Comparison of ENCODE assay signal across 8 cellular contexts in the genomic region with DNA sequence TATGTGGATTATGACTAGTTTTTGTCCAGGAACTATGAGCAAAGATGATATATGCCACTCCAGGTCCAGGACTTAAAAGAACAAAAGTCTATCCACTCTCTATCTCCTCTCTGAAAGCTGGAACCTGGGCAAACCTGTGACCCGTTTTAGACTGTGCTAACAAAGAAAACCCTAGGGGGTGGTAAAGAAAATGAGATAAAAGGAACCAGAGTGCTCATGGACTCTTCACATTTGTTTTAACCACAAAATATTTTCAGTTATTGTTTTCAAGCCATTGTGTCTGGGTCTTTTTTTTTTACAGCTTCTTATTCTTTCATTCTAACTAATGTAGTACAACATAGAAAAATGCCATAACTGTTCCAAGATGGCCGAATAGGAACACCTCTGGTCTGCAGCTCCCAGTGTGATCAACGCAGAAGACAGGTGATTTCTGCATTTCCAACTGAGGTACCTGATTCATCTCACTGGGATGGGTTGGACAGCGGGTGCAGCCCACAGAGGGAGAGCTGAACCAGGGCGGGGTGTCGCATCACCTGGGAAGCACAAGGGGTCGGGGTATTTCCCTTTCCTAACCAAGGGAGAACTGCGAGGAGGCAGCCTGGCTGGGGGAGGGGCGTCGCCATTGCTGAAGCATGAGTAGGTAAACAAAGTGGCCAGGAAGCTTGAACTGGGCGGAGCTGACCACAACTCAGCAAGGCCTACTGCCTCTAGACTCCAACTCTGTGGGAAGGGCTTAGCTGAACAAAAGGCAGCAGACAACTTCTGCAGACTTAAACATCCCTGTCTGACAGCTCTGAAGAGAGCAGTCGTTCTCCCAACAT. TPM values are rescaled to one million over a fixed set of nuclear protein-coding genes. Genes with fewer than 3 reads are reported as not detected.
DNase-seq lines count a peak whose midpoint lies in the region; ATAC-seq and FAIRE-seq lines count a peak whose summit lies in the region.

No MANE protein-coding gene starts in this region.

- no peak for ATAC-seq in activated naive CD8-positive, alpha-beta T cell treated with anti-CD3 and anti-CD28 coated beads, Interleukin-2, amount 10 ng/mL, durations not matched to agents 7 days and 5 days (ENCODE audit: low read depth)
- ATAC-seq in HG03039 (IDR thresholded peaks at IDR 0.05; ENCODE audit: unreplicated experiment), result no peak
- no peak for ATAC-seq in GM21737 (IDR thresholded peaks at IDR 0.05; ENCODE audit: unreplicated experiment)

- no peaks in the 10 kb centered on the region for H3K27me3 ChIP-seq in HUES64 (ENCODE audit: insufficient read depth, low read length)

- H3K36me3 Mint-ChIP-seq in activated naive CD8-positive, alpha-beta T cell treated with anti-CD3 and anti-CD28 coated beads, Interleukin-2, amount 10 ng/mL, durations not matched to agents 7 days and 5 days, result peaks cover 11% of the 10 kb centered on the region

- no peaks in the 10 kb centered on the region for H3K36me3 ChIP-seq in HUES64 (ENCODE audit: insufficient read depth, low read length)

- H3K27ac ChIP-seq in HUES64 (ENCODE audit: low read depth, low read length), result peak overlapping the region; percentile 81

- peak; percentile 18 for FAIRE-seq in GM18507 (lab: Jason Lieb, UNC)

- H3K9ac ChIP-seq in HUES64 (ENCODE audit: low read depth, low read length), result peak overlapping the region; percentile 62; the same call in 1 of the 2 replicates

- POLR2A ChIA-PET in activated naive CD8-positive, alpha-beta T cell treated with anti-CD3 and anti-CD28 coated beads, Interleukin-2, amount 10 ng/mL, durations not matched to agents 7 days and 5 days (lab: Charles Lee), result no interaction called here

- H3K4me3 ChIP-seq in HUES64 (ENCODE audit: low read length), result peak overlapping the region; percentile 30; the same call in 1 of the 2 replicates

- H3K27me3 Mint-ChIP-seq in activated naive CD8-positive, alpha-beta T cell treated with anti-CD3 and anti-CD28 coated beads, Interleukin-2, amount 10 ng/mL, durations not matched to agents 7 days and 5 days, result no peaks in the 10 kb centered on the region

- DNase-seq in GM18507 (ENCODE audit: extremely low spot score, insufficient read length, low read depth) (no peak), myocyte (ENCODE audit: low read depth) (peak; percentile 58), NCI-H446 (lab: John Stamatoyannopoulos, UW) (no peak)
- peak; percentile 24 for DNase-seq in activated naive CD8-positive, alpha-beta T cell treated with anti-CD3 and anti-CD28 coated beads, Interleukin-2, amount 10 ng/mL, durations not matched to agents 7 days and 5 days
- no peak for DNase-seq in effector CD4-positive, alpha-beta T cell

- H3K4me1 Mint-ChIP-seq in activated naive CD8-positive, alpha-beta T cell treated with anti-CD3 and anti-CD28 coated beads, Interleukin-2, amount 10 ng/mL, durations not matched to agents 7 days and 5 days, result peaks cover 10% of the 10 kb centered on the region

- H3K9me3 Mint-ChIP-seq in activated naive CD8-positive, alpha-beta T cell treated with anti-CD3 and anti-CD28 coated beads, Interleukin-2, amount 10 ng/mL, durations not matched to agents 7 days and 5 days, result no peaks in the 10 kb centered on the region

- H3K4me1 ChIP-seq in HUES64 (ENCODE audit: insufficient read depth, low read length), result peaks cover 13% of the 10 kb centered on the region

- H3K4me3 Mint-ChIP-seq in activated naive CD8-positive, alpha-beta T cell treated with anti-CD3 and anti-CD28 coated beads, Interleukin-2, amount 10 ng/mL, durations not matched to agents 7 days and 5 days, result no peak overlapping the region

- no peak overlapping the region for H3K27ac Mint-ChIP-seq in activated naive CD8-positive, alpha-beta T cell treated with anti-CD3 and anti-CD28 coated beads, Interleukin-2, amount 10 ng/mL, durations not matched to agents 7 days and 5 days

- WGBS in HUES64, result 23% methylated on average over 7 of the region's 12 CpGs

- H3K9me3 ChIP-seq in HUES64 (ENCODE audit: insufficient read depth, low read depth, low read length), result no peaks in the 10 kb centered on the region

RNA-seq across cellular contexts. Expression of a gene that starts 45.1 kb away (rescaled TPM):
- polyA plus RNA-seq in HUES64 (2013, experiment 1 of 2), result 10.1 TPM
- polyA plus RNA-seq in HUES64 (2013, experiment 2 of 2), result 13.2 TPM
- total RNA-seq in activated naive CD8-positive, alpha-beta T cell treated with anti-CD3 and anti-CD28 coated beads, Interleukin-2, amount 10 ng/mL, durations not matched to agents 7 days and 5 days, result 10 to 100 TPM; 18.0 to 20.4 TPM
- total RNA-seq in myocyte, result 20.4 and 22.5 TPM in 2 replicates
- 8.1 TPM for polyA plus RNA-seq in myocyte (2012)

Comparison
In these comparisons a context has a peak if more than half of its experiments do, and no peak if none do; other contexts are left out.
1. DNase-seq: peak in activated naive CD8-positive, alpha-beta T cell treated with anti-CD3 and anti-CD28 coated beads, Interleukin-2, amount 10 ng/mL, durations not matched to agents 7 days and 5 days (single experiment) and myocyte (single experiment); none in GM18507 (single experiment), NCI-H446 (0 of 2) and effector CD4-positive, alpha-beta T cell (single experiment).